ENCODE assay signal across 11 cellular contexts in the genomic region with DNA sequence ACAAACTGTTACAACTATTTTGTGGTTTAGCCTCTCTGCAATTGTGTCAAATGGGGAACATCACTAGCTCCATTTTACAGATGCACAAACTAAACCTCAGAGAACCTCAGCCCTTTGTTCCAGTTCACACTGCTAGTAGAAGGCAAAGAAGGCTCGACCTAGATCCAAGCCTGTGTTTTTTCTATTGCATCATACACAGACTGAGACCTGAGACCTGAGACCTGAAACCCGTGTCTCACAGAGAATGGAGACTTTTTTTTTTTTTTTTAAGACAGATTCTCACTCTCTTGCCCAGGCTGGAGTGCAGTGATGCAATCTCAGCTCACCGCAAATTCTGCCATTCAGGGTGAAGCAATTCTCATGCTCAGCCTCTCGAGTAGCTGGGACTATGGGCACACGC.
DNase-seq lines count a peak whose midpoint lies in the region; ATAC-seq and TF ChIP-seq lines count a peak whose summit lies in the region.
"Had no signal": no experiment of that assay in that cellular context is flagged by ENCODE, and none has a peak within 500 bp of the region (broad histone marks: within the 10 kb centered on the region; RNA-seq: fewer than 3 reads in every experiment).

No MANE protein-coding gene starts in this region.

- peak; percentile 65 for ATAC-seq in HG02870 (IDR thresholded peaks at IDR 0.05; ENCODE audit: unreplicated experiment)

- no peak overlapping the region for H2BK5ac ChIP-seq in trophoblast cell (ENCODE audit: low read depth, low read length, poor library complexity)

- H3K9ac ChIP-seq in trophoblast cell (ENCODE audit: low read length): no peak overlapping the region

- no peak overlapping the region for H3K23ac ChIP-seq in trophoblast cell (ENCODE audit: low read length)

- no peak overlapping the region for H2BK120ac ChIP-seq in trophoblast cell (ENCODE audit: insufficient read depth, low read length, poor library complexity)

- H3K27me3 ChIP-seq in trophoblast cell (ENCODE audit: insufficient read depth, low read length): no peaks in the 10 kb centered on the region
- H3K27me3 ChIP-seq: ovary had no signal

- no peaks in the 10 kb centered on the region for H3K27me3 Mint-ChIP-seq in activated CD4-positive, alpha-beta T cell treated with anti-CD3 and anti-CD28 coated beads, Interleukin-2, amount 10 ng/mL, durations not matched to agents 7 days and 5 days

- peaks cover 4% of the 10 kb centered on the region in 2 experiments for H3K36me3 ChIP-seq in trophoblast cell (ENCODE audit: control insufficient read depth in 1 of 2, insufficient read depth in 2 of 2, low read length in 2 of 2)
- H3K36me3 ChIP-seq: ovary had no signal

- no peak overlapping the region for H3K27ac ChIP-seq in trophoblast cell (ENCODE audit: low read depth, low read length)
- H3K27ac ChIP-seq: ovary, VCaP had no signal

- no peaks in the 10 kb centered on the region for H3K79me2 ChIP-seq in trophoblast cell (ENCODE audit: control insufficient read depth, insufficient read depth, low read length, poor library complexity)

- H3K27ac Mint-ChIP-seq in activated CD4-positive, alpha-beta T cell treated with anti-CD3 and anti-CD28 coated beads, Interleukin-2, amount 10 ng/mL, durations not matched to agents 7 days and 5 days: no peak overlapping the region

- peak overlapping the region; percentile 66 for H3K18ac ChIP-seq in trophoblast cell (ENCODE audit: low read length)

- no peak overlapping the region for H3K4me2 ChIP-seq in trophoblast cell (ENCODE audit: low read length)

- H2AK5ac ChIP-seq in trophoblast cell (ENCODE audit: low read length): no peak overlapping the region

- H3K9me3 ChIP-seq in trophoblast cell (ENCODE audit: insufficient read depth, low read depth, low read length): no peaks in the 10 kb centered on the region
- H3K9me3 ChIP-seq: ovary had no signal

- H3K36me3 Mint-ChIP-seq in activated CD4-positive, alpha-beta T cell treated with anti-CD3 and anti-CD28 coated beads, Interleukin-2, amount 10 ng/mL, durations not matched to agents 7 days and 5 days (ENCODE audit: low read depth): peaks cover 9% of the 10 kb centered on the region

- H4K12ac ChIP-seq in trophoblast cell (ENCODE audit: low read depth, low read length): no peak overlapping the region

- no CpG with 5 or more reads among the region's 5 CpGs for WGBS in trophoblast cell (ENCODE audit: extremely low coverage, insufficient coverage, insufficient read length)

- H4K91ac ChIP-seq in trophoblast cell (ENCODE audit: low read depth, low read length): no peak overlapping the region

- H2AFZ ChIP-seq in trophoblast cell (ENCODE audit: insufficient read depth, low read length, poor library complexity): no peak overlapping the region

- H3K14ac ChIP-seq in trophoblast cell (ENCODE audit: low read length): no peak overlapping the region

- H2BK12ac ChIP-seq in trophoblast cell (ENCODE audit: low read length): no peak overlapping the region

- POLR2A ChIA-PET in activated CD4-positive, alpha-beta T cell treated with anti-CD3 and anti-CD28 coated beads, Interleukin-2, amount 10 ng/mL, durations not matched to agents 7 days and 5 days (lab: Charles Lee): no interaction called here
- POLR2A ChIA-PET in HEK293T (lab: Yijun Ruan, JAX): no interaction called here

- no peak overlapping the region for H3K4ac ChIP-seq in trophoblast cell (ENCODE audit: low read depth, low read length)

- peaks cover 17% of the 10 kb centered on the region for H3K4me1 Mint-ChIP-seq in activated CD4-positive, alpha-beta T cell treated with anti-CD3 and anti-CD28 coated beads, Interleukin-2, amount 10 ng/mL, durations not matched to agents 7 days and 5 days

- H3K79me1 ChIP-seq in trophoblast cell (ENCODE audit: low read length): peaks cover 6% of the 10 kb centered on the region

- no peak overlapping the region for H3K4me3 ChIP-seq in trophoblast cell (ENCODE audit: low read depth, low read length)
- H3K4me3 ChIP-seq: ovary had no signal

- no peak overlapping the region for H3K4me3 Mint-ChIP-seq in activated CD4-positive, alpha-beta T cell treated with anti-CD3 and anti-CD28 coated beads, Interleukin-2, amount 10 ng/mL, durations not matched to agents 7 days and 5 days
- H3K4me3 Mint-ChIP-seq: HFFc6 had no signal

- peaks cover 22 to 27% of the 10 kb centered on the region in 2 experiments for H3K4me1 ChIP-seq in trophoblast cell (ENCODE audit: control insufficient read depth in 1 of 2, insufficient read depth in 2 of 2, low read length in 2 of 2)

- CTCF ChIA-PET in activated CD4-positive, alpha-beta T cell treated with anti-CD3 and anti-CD28 coated beads, Interleukin-2, amount 10 ng/mL, durations not matched to agents 7 days and 5 days (lab: Charles Lee): interaction anchor here (0.7 kb wide), 1 partner anchor 332 kb away, joined by 3 read pairs; no protein-coding TSS in a partner anchor
- CTCF ChIA-PET in HEK293T (lab: Yijun Ruan, JAX): no interaction called here

- peak; percentile 40 for DNase-seq in activated CD4-positive, alpha-beta T cell treated with anti-CD3 and anti-CD28 coated beads for 48 hours
- DNase-seq in activated CD4-positive, alpha-beta T cell treated with anti-CD3 and anti-CD28 coated beads, Interleukin-2, amount 10 ng/mL, durations not matched to agents 7 days and 5 days: no peak
- DNase-seq in SKM-1 (lab: John Stamatoyannopoulos, UW; ENCODE audit: unreplicated experiment): peak; percentile 17
- peak in 1 of 2 donors; percentile 27 for DNase-seq in trophoblast cell
- no peak for DNase-seq in NCI-H146 treated with DMSO at 0.1 percent for 48 hours (lab: John Stamatoyannopoulos, UW; ENCODE audit: unreplicated experiment)
- DNase-seq in HEK293T (ENCODE audit: extremely low spot score): no peak
- DNase-seq in cerebellum (ENCODE audit: low spot score): no peak
- DNase-seq: HFFc6, ovary had no signal

- no peaks in the 10 kb centered on the region for H3K9me3 Mint-ChIP-seq in activated CD4-positive, alpha-beta T cell treated with anti-CD3 and anti-CD28 coated beads, Interleukin-2, amount 10 ng/mL, durations not matched to agents 7 days and 5 days
- H3K9me3 Mint-ChIP-seq: HFFc6 had no signal

- no peak overlapping the region for H4K8ac ChIP-seq in trophoblast cell (ENCODE audit: low read depth, low read length)

TF ChIP-seq in HEK293T, 16 proteins besides CTCF, POLR2A, EP300 and RAD21:
- TF ChIP-seq ZNF384 (IDR thresholded peaks at IDR 0.05) (no peak), BHLHE40 (IDR thresholded peaks at IDR 0.05; ENCODE audit: borderline replicate concordance) (no peak), HDGF (IDR thresholded peaks at IDR 0.05; ENCODE audit: borderline replicate concordance) (no peak), FOXM1 (IDR thresholded peaks at IDR 0.05; ENCODE audit: borderline replicate concordance) (no peak), FOXK2 (IDR thresholded peaks at IDR 0.05) (no peak), L3MBTL2 (conservative IDR thresholded peaks at IDR 0.05) (no peak), PKNOX1 (IDR thresholded peaks at IDR 0.05) (no peak), ARNT (IDR thresholded peaks at IDR 0.05) (no peak), CTBP1 (IDR thresholded peaks at IDR 0.05; ENCODE audit: borderline replicate concordance) (no peak), TARDBP (IDR thresholded peaks at IDR 0.05) (no peak), NFRKB (IDR thresholded peaks at IDR 0.05) (no peak), FOXA1 (IDR thresholded peaks at IDR 0.05) (no peak), SP1 (IDR thresholded peaks at IDR 0.05) (no peak), SUZ12 (IDR thresholded peaks at IDR 0.05) (no peak), LEF1 (IDR thresholded peaks at IDR 0.05; ENCODE audit: borderline replicate concordance) (no peak)
TF ChIP-seq in HEK293T: peak in this region for 0.

Comparison
In these comparisons a context has a peak if more than half of its experiments do, and no peak if none do; other contexts are left out.
1. DNase-seq: peak in activated CD4-positive, alpha-beta T cell treated with anti-CD3 and anti-CD28 coated beads for 48 hours (single experiment) and SKM-1 (single experiment); none in activated CD4-positive, alpha-beta T cell treated with anti-CD3 and anti-CD28 coated beads, Interleukin-2, amount 10 ng/mL, durations not matched to agents 7 days and 5 days (single experiment), NCI-H146 treated with DMSO at 0.1 percent for 48 hours (single experiment), HEK293T (single experiment) and cerebellum (single experiment).